ENCODE assay signal across 8 cellular contexts in genomic region chr2:180359522-180360282, GRCh38.
A peak's percentile ranks its signal among the peaks of the same experiment; 100 is the strongest.
DNase-seq lines count a peak whose midpoint lies in the region; ATAC-seq and TF ChIP-seq lines count a peak whose summit lies in the region.

No MANE protein-coding gene starts in this region.

- peak; percentile 99 for ATAC-seq in GM18517 (IDR thresholded peaks at IDR 0.05; ENCODE audit: unreplicated experiment)
- peak; percentile 95 for ATAC-seq in GM21825 (IDR thresholded peaks at IDR 0.05; ENCODE audit: unreplicated experiment)

- no peak overlapping the region for H3K4me3 ChIP-seq in epithelial cell of proximal tubule (ENCODE audit: low read depth, low read length)

- peak; percentile 20 for DNase-seq in epithelial cell of proximal tubule (ENCODE audit: low read depth)
- DNase-seq in amniotic stem cell (lab: John Stamatoyannopoulos, UW), result no peak
- DNase-seq in stimulated activated CD4-positive, alpha-beta T cell treated with anti-CD3 and anti-CD28 coated beads, Interleukin-2, amount 100 ng/mL, for 24 hours, result no peak
- no peak for DNase-seq in T-helper 1 cell
- no peak for DNase-seq in NCI-H1930 (lab: John Stamatoyannopoulos, UW)

- TF ChIP-seq RAD21 in Ishikawa (IDR thresholded peaks at IDR 0.05; ENCODE audit: low read depth), result no peak; the same call in 1 of the 2 replicates

- TF ChIP-seq CTCF in epithelial cell of proximal tubule (conservative IDR thresholded peaks at IDR 0.05; ENCODE audit: low read depth, low read length), result peak; percentile 55

- TF ChIP-seq EP300 in Ishikawa (IDR thresholded peaks at IDR 0.05; ENCODE audit: borderline replicate concordance), result no peak

TF ChIP-seq in Ishikawa, 13 proteins besides CTCF, POLR2A, EP300 and RAD21:
- TF ChIP-seq EGR1 (IDR thresholded peaks at IDR 0.05), result no peak
- peak; percentile 81 for TF ChIP-seq NFIC (IDR thresholded peaks at IDR 0.05)
